In the genomic region with DNA sequence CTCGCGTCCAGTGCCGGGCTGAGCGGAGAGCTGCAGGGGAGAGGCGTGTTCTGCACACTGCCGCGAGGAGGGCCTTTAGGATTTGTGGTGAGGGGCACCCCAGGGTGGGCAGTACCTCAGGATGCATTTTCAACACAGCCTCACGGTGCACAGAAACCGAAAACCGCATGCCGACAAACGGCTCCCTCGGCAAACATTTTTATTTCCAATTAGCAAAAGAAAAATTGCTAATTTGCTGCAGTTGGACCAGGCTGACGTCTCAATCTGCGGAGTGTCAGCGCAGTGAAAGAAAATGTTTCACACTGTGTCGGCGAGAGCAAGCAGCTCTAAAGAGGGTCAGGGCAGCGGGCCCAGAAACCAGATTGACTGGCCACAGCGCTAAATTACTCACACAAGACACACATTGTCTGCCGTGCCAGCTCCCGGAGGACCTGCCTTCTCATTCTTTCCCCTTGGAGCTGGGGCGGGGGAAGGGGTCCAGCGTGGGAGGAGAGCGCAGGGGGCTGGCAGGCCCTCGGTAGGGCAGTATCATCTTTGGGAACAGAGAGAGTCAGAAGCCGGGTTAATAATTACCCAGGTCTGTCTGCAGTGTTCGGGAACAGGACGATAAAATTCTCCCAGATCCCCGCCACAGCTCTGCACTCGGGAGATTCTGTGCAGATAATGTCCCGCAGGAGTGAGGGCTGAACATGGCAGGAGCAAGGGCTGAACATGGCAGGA, we compare ENCODE assay signal across 9 cellular contexts.
DNase-seq lines count a peak whose midpoint lies in the region; ATAC-seq and TF ChIP-seq lines count a peak whose summit lies in the region.
"Had no signal": no experiment of that assay in that cellular context is flagged by ENCODE, and none has a peak within 500 bp of the region (broad histone marks: within the 10 kb centered on the region; RNA-seq: fewer than 3 reads in every experiment).

No MANE protein-coding gene starts in this region.

- H3K4me3 ChIP-seq in osteoblast (ENCODE audit: insufficient read depth, low read length) = peak overlapping the region; percentile 43

- peaks cover 12% of the 10 kb centered on the region for H3K4me1 ChIP-seq in osteoblast (ENCODE audit: insufficient read depth, low read length)

- H3K79me2 ChIP-seq in osteoblast (ENCODE audit: insufficient read depth, low read length) = no peaks in the 10 kb centered on the region

- H3K9me3 ChIP-seq in osteoblast (ENCODE audit: low read depth, low read length) = no peaks in the 10 kb centered on the region

- no peaks in the 10 kb centered on the region for H3K36me3 ChIP-seq in osteoblast (ENCODE audit: insufficient read depth, low read length)

- peak overlapping the region; percentile 73 for H3K4me2 ChIP-seq in osteoblast (ENCODE audit: insufficient read depth, low read length)

- H3K27me3 ChIP-seq in osteoblast (ENCODE audit: insufficient read depth, low read length) = peaks cover 3% of the 10 kb centered on the region

- intact Hi-C loops in cardiac septum (cut with DNase I) = no loop called here

- peaks cover 33% of the 10 kb centered on the region for H4K20me1 ChIP-seq in osteoblast (ENCODE audit: insufficient read depth, low read length)

- ATAC-seq in GM21528 (IDR thresholded peaks at IDR 0.05; ENCODE audit: low FRiP score, unreplicated experiment) = no peak
- ATAC-seq: Panc1 had no signal

- H3K27ac ChIP-seq in osteoblast (ENCODE audit: low read depth, low read length) = no peak overlapping the region

- peak in 13 of 14 donors; percentile 32 to 91 (median 78) for DNase-seq in C1 segment of cervical spinal cord (lab: John Stamatoyannopoulos, UW)
- DNase-seq in anterior cingulate cortex (lab: John Stamatoyannopoulos, UW) = peak in 56 of 58 donors; percentile 27 to 97 (median 86)
- DNase-seq in cardiac septum (ENCODE audit: low spot score) = peak; percentile 84
- DNase-seq in osteoblast (ENCODE audit: insufficient read length, low spot score, missing footprints) = peak; percentile 99
- no peak for DNase-seq in stimulated activated CD4-positive, alpha-beta T cell treated with anti-CD3 and anti-CD28 coated beads, Interleukin-2, amount 100 ng/mL, for 48 hours
- no peak for DNase-seq in DMS153 treated with DMSO at 0.1 percent for 48 hours (lab: John Stamatoyannopoulos, UW; ENCODE audit: unreplicated experiment)
- DNase-seq in stimulated activated CD4-positive, alpha-beta T cell treated with anti-CD3 and anti-CD28 coated beads, Interleukin-12 subunit alpha, Interleukin-12 subunit beta, amount 100 ng/mL, for 4 hours = no peak

- no peak overlapping the region for H2AFZ ChIP-seq in osteoblast (ENCODE audit: low read length)

- no peak for TF ChIP-seq CTCF in osteoblast (IDR thresholded peaks at IDR 0.05; ENCODE audit: extremely low read depth, low read depth, low read length)

Comparison
In these comparisons a context has a peak if more than half of its experiments do, and no peak if none do; other contexts are left out.
1. DNase-seq: peak in C1 segment of cervical spinal cord (13 of 14), anterior cingulate cortex (56 of 58), cardiac septum (single experiment) and osteoblast (single experiment); none in stimulated activated CD4-positive, alpha-beta T cell treated with anti-CD3 and anti-CD28 coated beads, Interleukin-2, amount 100 ng/mL, for 48 hours (0 of 2), DMS153 treated with DMSO at 0.1 percent for 48 hours (single experiment) and stimulated activated CD4-positive, alpha-beta T cell treated with anti-CD3 and anti-CD28 coated beads, Interleukin-12 subunit alpha, Interleukin-12 subunit beta, amount 100 ng/mL, for 4 hours (single experiment).